ENCODE assay signal across 1 cellular context in the genomic region with DNA sequence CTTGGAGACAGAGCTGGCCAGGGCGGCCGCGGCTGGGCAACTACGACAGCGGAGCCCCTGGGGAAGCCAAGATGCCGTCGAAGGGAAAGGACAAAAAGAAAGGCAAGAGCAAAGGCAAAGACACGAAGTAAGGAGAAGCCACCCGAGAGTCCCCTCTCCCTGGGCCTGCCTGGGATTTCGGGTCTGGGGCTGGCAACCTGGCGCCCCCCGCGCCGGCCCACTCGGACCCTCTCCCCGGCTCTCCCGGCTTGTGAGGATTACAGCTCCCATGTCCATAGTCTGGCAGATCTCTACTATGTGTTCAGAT.
TF ChIP-seq lines count a peak whose summit lies in the region.

No MANE protein-coding gene starts in this region.

TF ChIP-seq in liver, 16 proteins besides CTCF, POLR2A, EP300 and RAD21 (continued from another document):
- TF ChIP-seq, protein P1, sequence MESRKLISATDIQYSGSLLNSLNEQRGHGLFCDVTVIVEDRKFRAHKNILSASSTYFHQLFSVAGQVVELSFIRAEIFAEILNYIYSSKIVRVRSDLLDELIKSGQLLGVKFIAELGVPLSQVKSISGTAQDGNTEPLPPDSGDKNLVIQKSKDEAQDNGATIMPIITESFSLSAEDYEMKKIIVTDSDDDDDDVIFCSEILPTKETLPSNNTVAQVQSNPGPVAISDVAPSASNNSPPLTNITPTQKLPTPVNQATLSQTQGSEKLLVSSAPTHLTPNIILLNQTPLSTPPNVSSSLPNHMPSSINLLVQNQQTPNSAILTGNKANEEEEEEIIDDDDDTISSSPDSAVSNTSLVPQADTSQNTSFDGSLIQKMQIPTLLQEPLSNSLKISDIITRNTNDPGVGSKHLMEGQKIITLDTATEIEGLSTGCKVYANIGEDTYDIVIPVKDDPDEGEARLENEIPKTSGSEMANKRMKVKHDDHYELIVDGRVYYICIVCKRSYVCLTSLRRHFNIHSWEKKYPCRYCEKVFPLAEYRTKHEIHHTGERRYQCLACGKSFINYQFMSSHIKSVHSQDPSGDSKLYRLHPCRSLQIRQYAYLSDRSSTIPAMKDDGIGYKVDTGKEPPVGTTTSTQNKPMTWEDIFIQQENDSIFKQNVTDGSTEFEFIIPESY (IDR thresholded peaks at IDR 0.05): no peak
- TF ChIP-seq YY1 (IDR thresholded peaks at IDR 0.05) (no peak), GABPA (IDR thresholded peaks at IDR 0.05 in 1 of 2, conservative IDR thresholded peaks at IDR 0.05 in 1 of 2) (no peak), NR2F2 (IDR thresholded peaks at IDR 0.05) (no peak), EGR1 (IDR thresholded peaks at IDR 0.05; ENCODE audit: low read depth in 2 of 2) (no peak)
